Comparison of ENCODE assay signal across 8 cellular contexts in genomic region chr22:42169055-42169469, GRCh38. TPM values are rescaled to one million over a fixed set of nuclear protein-coding genes. Genes with fewer than 3 reads are reported as not detected.
A peak's percentile ranks its signal among the peaks of the same experiment; 100 is the strongest.
DNase-seq lines count a peak whose midpoint lies in the region; ATAC-seq and TF ChIP-seq lines count a peak whose summit lies in the region.

No MANE protein-coding gene starts in this region.

- peak; percentile 56 to 86 (median 64) for DNase-seq in CD8-positive, alpha-beta memory T cell
- DNase-seq in Panc1 (ENCODE audit: low read depth, low spot score) (peak; percentile 64), activated T-helper 1 cell treated with Interleukin-2 at 50 U/mL for 16 hours (ENCODE audit: low read depth) (peak; percentile 41), fibroblast of the conjunctiva (ENCODE audit: low read depth) (peak; percentile 57), nucleus accumbens (lab: John Stamatoyannopoulos, UW) (peak in 50 of 56 donors; percentile 6 to 85 (median 50)), thoracic aorta (ENCODE audit: low spot score) (no peak)

- H3K36me3 ChIP-seq in CD8-positive, alpha-beta memory T cell (ENCODE audit: insufficient read depth, low read length), result peaks cover 21% of the 10 kb centered on the region
- no peaks in the 10 kb centered on the region; the same call in 1 of the 2 replicates for H3K36me3 ChIP-seq in Panc1 (ENCODE audit: control insufficient read depth, insufficient read depth, low read length)
- peaks cover 12% of the 10 kb centered on the region for H3K36me3 ChIP-seq in thoracic aorta

- H3K4me1 Mint-ChIP-seq in CD8-positive, alpha-beta memory T cell, result peaks cover 27 to 43% (median 40%) of the 10 kb centered on the region in 3 donors

- BruUV-seq in Panc1 (replicated peaks; lab: Mats Ljungman, UMichigan), result no TSS peak

- intact Hi-C loops in Panc1 (cut with micrococcal nuclease; ENCODE audit: unreplicated experiment), result no loop called here

- no peaks in the 10 kb centered on the region for H3K27me3 Mint-ChIP-seq in CD8-positive, alpha-beta memory T cell

- POLR2A ChIA-PET in CD8-positive, alpha-beta memory T cell (lab: Charles Lee), result no interaction called here
- POLR2A ChIA-PET in Panc1 (lab: Charles Lee), result no interaction called here

- no peaks in the 10 kb centered on the region for H3K9me3 Mint-ChIP-seq in CD8-positive, alpha-beta memory T cell

- peak; percentile 90 for TF ChIP-seq CTCF in Panc1 (IDR thresholded peaks at IDR 0.05)
- peak; percentile 79 for TF ChIP-seq CTCF in thoracic aorta (IDR thresholded peaks at IDR 0.05)

- no peak overlapping the region for H3K4me3 Mint-ChIP-seq in CD8-positive, alpha-beta memory T cell

- peak overlapping the region in 5 of 8 donors; percentile 4 to 71 (median 22) for H3K27ac Mint-ChIP-seq in CD8-positive, alpha-beta memory T cell

- no peak overlapping the region for H3K27ac ChIP-seq in CD8-positive, alpha-beta memory T cell (ENCODE audit: low read depth, low read length)
- H3K27ac ChIP-seq in Panc1 (ENCODE audit: low read length) (no peak overlapping the region), thoracic aorta (no peak overlapping the region)

- in situ Hi-C loops in Panc1 (cut with HindIII; ENCODE audit: low pct_unique_long_range_greater_than_20kb, low sequenced_read_pairs), result no loop called here

- peaks cover 0 to 65% (median 8%) of the 10 kb centered on the region in 3 donors for H3K36me3 Mint-ChIP-seq in CD8-positive, alpha-beta memory T cell

- ATAC-seq in HG03175 (IDR thresholded peaks at IDR 0.05; ENCODE audit: unreplicated experiment) (peak; percentile 51), Panc1 (peak; percentile 88), thoracic aorta (ENCODE audit: insufficient number of reproducible peaks, low FRiP score, low read depth) (no peak), GM19463 (IDR thresholded peaks at IDR 0.05; ENCODE audit: unreplicated experiment) (no peak)

- H3K9me3 ChIP-seq in CD8-positive, alpha-beta memory T cell (ENCODE audit: low read length), result no peaks in the 10 kb centered on the region
- H3K9me3 ChIP-seq in Panc1 (ENCODE audit: control insufficient read depth, insufficient read depth, low read depth, low read length) (no peaks in the 10 kb centered on the region), thoracic aorta (no peaks in the 10 kb centered on the region)

- no peaks in the 10 kb centered on the region for H3K27me3 ChIP-seq in CD8-positive, alpha-beta memory T cell (ENCODE audit: insufficient read depth, low read length, poor library complexity, severe bottlenecking)
- H3K27me3 ChIP-seq in Panc1 (ENCODE audit: control insufficient read depth, insufficient read depth, low read length), result no peaks in the 10 kb centered on the region
- no peaks in the 10 kb centered on the region for H3K27me3 ChIP-seq in thoracic aorta (replicated peaks; ENCODE audit: insufficient read depth)

- peaks cover 7% of the 10 kb centered on the region for H3K4me1 ChIP-seq in CD8-positive, alpha-beta memory T cell (ENCODE audit: insufficient read depth, low read length)
- H3K4me1 ChIP-seq in Panc1 (ENCODE audit: control insufficient read depth, insufficient read depth, low read length) (no peaks in the 10 kb centered on the region; the same call in 1 of the 2 replicates), thoracic aorta (ENCODE audit: control insufficient read depth in 1 of 2, low read depth in 2 of 2) (peaks cover 0 to 6% of the 10 kb centered on the region in 2 donors)

- no peak overlapping the region for H3K4me3 ChIP-seq in CD8-positive, alpha-beta memory T cell (ENCODE audit: low read length)
- no peak overlapping the region for H3K4me3 ChIP-seq in Panc1 (ENCODE audit: low read depth in 2 of 2, low read length in 2 of 2)
- no peak overlapping the region for H3K4me3 ChIP-seq in thoracic aorta

- CTCF ChIA-PET in CD8-positive, alpha-beta memory T cell (lab: Charles Lee), result interaction anchor here (1.0 to 6.7 kb wide), 8 partner anchors 17 to 274 kb away, joined by 3 to 54 read pairs (median 4); partner anchors contain the start of gene NDUFA6
- CTCF ChIA-PET in Panc1 (lab: Charles Lee), result interaction anchor here (0.6 kb wide), 1 partner anchor 207 kb away, joined by 3 read pairs; no protein-coding TSS in a partner anchor

RNA-seq across cellular contexts. Expression of gene CYP2D6, which starts 38.5 kb away (rescaled TPM):
- total RNA-seq in CD8-positive, alpha-beta memory T cell, result 1 to 10 TPM; 1.8 to 2.2 TPM
- 0.26 TPM for polyA plus RNA-seq in CD8-positive, alpha-beta memory T cell
- total RNA-seq in Panc1 (2021; ENCODE audit: unreplicated experiment), result 2.7 TPM
- 2.8 TPM for polyA plus RNA-seq in Panc1 (2012; ENCODE audit: insufficient read length)
- not detected for total RNA-seq in thoracic aorta

Comparison
In these comparisons a context has a peak if more than half of its experiments do, and no peak if none do; other contexts are left out.
1. ATAC-seq: peak in HG03175 (single experiment) and Panc1 (single experiment); none in thoracic aorta (single experiment) and GM19463 (single experiment).